10 cellular contexts compared by ENCODE assay signal in the genomic region with DNA sequence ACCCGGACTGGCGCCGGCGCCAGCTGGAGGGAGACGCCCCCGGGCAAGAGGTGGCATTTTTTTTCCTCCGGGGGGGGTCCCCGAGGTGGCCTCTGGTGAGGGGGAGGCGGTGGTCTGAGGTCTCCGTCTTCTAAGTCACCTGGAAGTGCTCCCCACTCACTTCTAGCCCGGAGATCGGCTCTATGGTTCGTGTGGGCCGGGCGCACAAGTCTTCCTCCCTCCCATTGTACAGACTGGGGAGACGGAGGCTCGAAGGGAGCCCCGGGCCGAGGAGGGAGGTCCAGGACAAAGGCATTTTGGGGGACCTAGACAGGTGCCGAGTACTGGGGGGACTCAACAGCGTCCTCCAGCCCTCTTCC. TPM values are rescaled to one million over a fixed set of nuclear protein-coding genes. Genes with fewer than 3 reads are reported as not detected.
DNase-seq lines count a peak whose midpoint lies in the region; ATAC-seq and TF ChIP-seq lines count a peak whose summit lies in the region.
"Had no signal": no experiment of that assay in that cellular context is flagged by ENCODE, and none has a peak within 500 bp of the region (broad histone marks: within the 10 kb centered on the region; RNA-seq: fewer than 3 reads in every experiment).

No MANE protein-coding gene starts in this region.

- intact Hi-C loops in activated CD4-positive, alpha-beta T cell treated with anti-CD3 and anti-CD28 coated beads for 36 hours (cut with DNase I, micrococcal nuclease): loop anchor here (2.0 to 5.0 kb wide), 3 partner anchors 40 to 120 kb away; no protein-coding TSS in a partner anchor
- intact Hi-C loops in right cardiac atrium (cut with DNase I): no loop called here

- ATAC-seq in activated CD4-positive, alpha-beta T cell treated with anti-CD3 and anti-CD28 coated beads for 36 hours: no peak
- ATAC-seq in right cardiac atrium: peak in 1 of 2 donors; percentile 22

- WGBS in right cardiac atrium: 2% methylated on average over 21 of the region's 21 CpGs
- no CpG with 5 or more reads among the region's 21 CpGs for WGBS in suprapubic skin

- H3K4me1 Mint-ChIP-seq in activated CD4-positive, alpha-beta T cell treated with anti-CD3 and anti-CD28 coated beads for 36 hours: peaks cover 25% of the 10 kb centered on the region

- TF ChIP-seq EP300 in suprapubic skin (IDR thresholded peaks at IDR 0.05): no peak

- TF ChIP-seq CTCF in suprapubic skin (IDR thresholded peaks at IDR 0.05): no peak

- H3K36me3 Mint-ChIP-seq in activated CD4-positive, alpha-beta T cell treated with anti-CD3 and anti-CD28 coated beads for 36 hours (ENCODE audit: low read depth): no peaks in the 10 kb centered on the region

- POLR2A ChIA-PET in activated CD4-positive, alpha-beta T cell treated with anti-CD3 and anti-CD28 coated beads for 36 hours (lab: Charles Lee): no interaction called here

- H3K4me3 Mint-ChIP-seq in activated CD4-positive, alpha-beta T cell treated with anti-CD3 and anti-CD28 coated beads for 36 hours: peak overlapping the region; percentile 52

- CTCF ChIA-PET in activated CD4-positive, alpha-beta T cell treated with anti-CD3 and anti-CD28 coated beads for 36 hours (lab: Charles Lee): interaction anchor here (0.7 kb wide), 1 partner anchor 374 kb away, joined by 3 read pairs; no protein-coding TSS in a partner anchor

- H3K27ac ChIP-seq in right cardiac atrium (ENCODE audit: low read length) (peak overlapping the region; percentile 51), suprapubic skin (peak overlapping the region; percentile 72)

- H3K27me3 ChIP-seq in right cardiac atrium (ENCODE audit: control insufficient read depth, insufficient read depth): no peaks in the 10 kb centered on the region
- H3K27me3 ChIP-seq in suprapubic skin: peaks cover 100% of the 10 kb centered on the region

- no peaks in the 10 kb centered on the region for H3K36me3 ChIP-seq in suprapubic skin

- H3K9me3 ChIP-seq in right cardiac atrium (ENCODE audit: control insufficient read depth, low read length) (no peaks in the 10 kb centered on the region), suprapubic skin (no peaks in the 10 kb centered on the region)

- no peak for TF ChIP-seq POLR2A in suprapubic skin (IDR thresholded peaks at IDR 0.05)

- H3K4me3 ChIP-seq in right cardiac atrium (ENCODE audit: low read length): peak overlapping the region; percentile 81
- peak overlapping the region; percentile 68 for H3K4me3 ChIP-seq in suprapubic skin

- H3K4me1 ChIP-seq in right cardiac atrium (ENCODE audit: control insufficient read depth, insufficient read depth, low read length): no peaks in the 10 kb centered on the region
- peaks cover 68% of the 10 kb centered on the region for H3K4me1 ChIP-seq in suprapubic skin

- peak; percentile 31 for DNase-seq in activated CD4-positive, alpha-beta T cell treated with anti-CD3 and anti-CD28 coated beads for 36 hours
- DNase-seq in activated CD4-positive, alpha-beta T cell treated with anti-CD3 and anti-CD28 coated beads for 48 hours: no peak
- DNase-seq in SW480 (ENCODE audit: low spot score) (peak; percentile 24), right cardiac atrium (no peak), suprapubic skin (ENCODE audit: low spot score in 2 of 2) (no peak), NCI-H82 (lab: John Stamatoyannopoulos, UW) (no peak), occipital lobe (lab: John Stamatoyannopoulos, UW) (no peak), superior temporal gyrus (ENCODE audit: extremely low spot score) (no peak)

- H3K27me3 Mint-ChIP-seq in activated CD4-positive, alpha-beta T cell treated with anti-CD3 and anti-CD28 coated beads for 36 hours: peaks cover 61% of the 10 kb centered on the region

- no peak overlapping the region for H3K27ac Mint-ChIP-seq in activated CD4-positive, alpha-beta T cell treated with anti-CD3 and anti-CD28 coated beads for 36 hours

- no peaks in the 10 kb centered on the region for H3K9me3 Mint-ChIP-seq in activated CD4-positive, alpha-beta T cell treated with anti-CD3 and anti-CD28 coated beads for 36 hours (ENCODE audit: low read depth)

RNA-seq across cellular contexts. Expression of gene GATA2, which starts 4.4 kb away (rescaled TPM):
- total RNA-seq in activated CD4-positive, alpha-beta T cell treated with anti-CD3 and anti-CD28 coated beads for 36 hours: under 1 TPM; 0.05 to 0.07 TPM
- 10 to 100 TPM in 3 of 4 donors, 1 to 10 TPM in 1; 9.7 to 18.1 (median 15.4) TPM for total RNA-seq in right cardiac atrium
- 14.3 TPM for polyA plus RNA-seq in right cardiac atrium
- total RNA-seq in suprapubic skin: 10 to 100 TPM in 1 of 4 donors, 1 to 10 TPM in 3; 2.4 to 10.3 (median 5.4) TPM
- total RNA-seq in occipital lobe: 0.31 TPM
- total RNA-seq: T-helper 2 cell treated with Interferon-gamma antibody and Interleukin-4, amounts not matched to agents 100 ng/mL and 5 ng/mL, for 36 hours had no signal

RNA-seq across cellular contexts. Expression of gene DNAJB8, which starts 21.9 kb away (rescaled TPM):
- not detected for total RNA-seq in activated CD4-positive, alpha-beta T cell treated with anti-CD3 and anti-CD28 coated beads for 36 hours
- total RNA-seq in right cardiac atrium: not detected
- not detected for polyA plus RNA-seq in right cardiac atrium
- not detected for total RNA-seq in suprapubic skin
- not detected for total RNA-seq in occipital lobe
- total RNA-seq: pulmonary artery endothelial cell; T-helper 2 cell treated with Interferon-gamma antibody and Interleukin-4, amounts not matched to agents 100 ng/mL and 5 ng/mL, for 36 hours had no signal

Comparison
In these comparisons a context has a peak if more than half of its experiments do, and no peak if none do; other contexts are left out.
1. DNase-seq: peak in activated CD4-positive, alpha-beta T cell treated with anti-CD3 and anti-CD28 coated beads for 36 hours (single experiment) and SW480 (single experiment); none in activated CD4-positive, alpha-beta T cell treated with anti-CD3 and anti-CD28 coated beads for 48 hours (single experiment), right cardiac atrium (0 of 3), suprapubic skin (0 of 2), NCI-H82 (single experiment), occipital lobe (single experiment) and superior temporal gyrus (single experiment).
2. intact Hi-C loops: an anchor here in activated CD4-positive, alpha-beta T cell treated with anti-CD3 and anti-CD28 coated beads for 36 hours (2.0 to 5.0 kb wide); none called in right cardiac atrium.